ENCODE assay signal across 8 cellular contexts in genomic region chr2:112584134-112584890, GRCh38. TPM values are rescaled to one million over a fixed set of nuclear protein-coding genes. Genes with fewer than 3 reads are reported as not detected.
DNase-seq lines count a peak whose midpoint lies in the region; ATAC-seq and TF ChIP-seq lines count a peak whose summit lies in the region.

A gene with protein sequence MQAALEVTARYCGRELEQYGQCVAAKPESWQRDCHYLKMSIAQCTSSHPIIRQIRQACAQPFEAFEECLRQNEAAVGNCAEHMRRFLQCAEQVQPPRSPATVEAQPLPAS (plus strand): TSS chr2:112584609. CDS start chr2:112584648, 39 bp downstream.

- DNase-seq in AG04450 (ENCODE audit: low read depth, low spot score) (peak; percentile 84), NCI-H345 (lab: John Stamatoyannopoulos, UW) (peak; percentile 91), caudate nucleus (lab: John Stamatoyannopoulos, UW) (peak; percentile 63 to 98 (median 94)), immature natural killer cell (peak; percentile 94 to 96 (median 95)), smooth muscle cell of the brain vasculature (ENCODE audit: low read depth, low spot score) (peak; percentile 82)
- peak; percentile 78 to 89 (median 86) for DNase-seq in activated CD4-positive, CD25-positive, alpha-beta regulatory T cell (lab: John Stamatoyannopoulos, UW)

- CTCF ChIA-PET in AG04450 (lab: Charles Lee) = interaction anchor here (1.1 to 4.5 kb wide), 10 partner anchors 16 to 357 kb away, joined by 3 to 31 read pairs (median 4); partner anchors contain the start of gene RGPD8

- peaks cover 2 to 9% (median 6%) of the 10 kb centered on the region in 3 donors for H3K27me3 Mint-ChIP-seq in immature natural killer cell (ENCODE audit: low read depth in 3 of 3)

- H3K36me3 Mint-ChIP-seq in immature natural killer cell = peaks cover 9 to 17% (median 9%) of the 10 kb centered on the region in 3 donors

- H3K4me3 Mint-ChIP-seq in immature natural killer cell = peak within 1 kb of the TSS; percentile 94 to 99 (median 97)

- peaks cover 35 to 42% of the 10 kb centered on the region in 2 donors for H3K4me1 Mint-ChIP-seq in immature natural killer cell

- peak within 1 kb of the TSS; percentile 95 to 99 (median 96) for H3K27ac Mint-ChIP-seq in immature natural killer cell

- H3K9me3 ChIP-seq in AG04450 (ENCODE audit: control insufficient read depth, insufficient read depth, low read length) = no peaks in the 10 kb centered on the region; the same call in 1 of the 2 replicates

- H3K4me3 ChIP-seq in AG04450 (ENCODE audit: low read depth, low read length) = peak within 1 kb of the TSS; percentile 70

- POLR2A ChIA-PET in AG04450 (lab: Yijun Ruan, JAX) = interaction anchor here (0.8 to 1.9 kb wide), 3 partner anchors 18 to 62 kb away, joined by 4 to 8 read pairs (median 5); no protein-coding TSS in a partner anchor

- peak; percentile 12; the same call in 1 of the 2 replicates for TF ChIP-seq CTCF in AG04450 (IDR thresholded peaks at IDR 0.05; ENCODE audit: low read depth, low read length)

- no peaks in the 10 kb centered on the region for H3K27me3 ChIP-seq in AG04450 (ENCODE audit: control insufficient read depth, insufficient read depth, low read length)

- H3K27ac ChIP-seq in AG04450 (ENCODE audit: low read depth, low read length) (peak within 1 kb of the TSS; percentile 97), caudate nucleus (ENCODE audit: low read depth, low read length) (peak within 1 kb of the TSS; percentile 97)

- ATAC-seq in GM18909 (IDR thresholded peaks at IDR 0.05; ENCODE audit: poor library complexity, unreplicated experiment) (peak; percentile 89), HG03159 (IDR thresholded peaks at IDR 0.05; ENCODE audit: unreplicated experiment) (peak; percentile 82)

- no peaks in the 10 kb centered on the region for H3K9me3 Mint-ChIP-seq in immature natural killer cell

RNA-seq across cellular contexts. Expression of the gene that starts here (rescaled TPM):
- polyA plus RNA-seq in AG04450 (2011; rRNA removed) (8.9 and 15.2 TPM in 2 replicates), immature natural killer cell (100 to 1,000 TPM in 1 of 3 donors, 10 to 100 TPM in 2; 65.1 to 109 (median 81.0) TPM)
- 8.3 and 13.9 TPM in 2 replicates for polyA minus RNA-seq in AG04450 (2011; rRNA and poly(A)+ RNA removed)

Comparison
In these comparisons a context has a peak if more than half of its experiments do, and no peak if none do; other contexts are left out.
1. Peak in every context shown above with its lines: DNase-seq, ATAC-seq, H3K4me3 ChIP-seq and H3K27ac ChIP-seq.